Comparison of ENCODE assay signal across 39 cellular contexts in genomic region chr1:246169486-246169885, GRCh38.
"Had no signal": no experiment of that assay in that cellular context is flagged by ENCODE, and none has a peak within 500 bp of the region (broad histone marks: within the 10 kb centered on the region; RNA-seq: fewer than 3 reads in every experiment).

No MANE protein-coding gene starts in this region.

- H3K27me3 Mint-ChIP-seq: activated naive CD4-positive, alpha-beta T cell treated with anti-CD3 and anti-CD28 coated beads, Interleukin-2, amount 10 ng/mL, durations not matched to agents 7 days and 5 days; activated naive CD4-positive, alpha-beta T cell treated with anti-CD3 and anti-CD28 coated beads, Interleukin-2, amount 50 U/mL, for 24 hours; activated naive CD8-positive, alpha-beta T cell; activated naive CD8-positive, alpha-beta T cell treated with anti-CD3 and anti-CD28 coated beads for 36 hours; activated naive CD8-positive, alpha-beta T cell treated with anti-CD3 and anti-CD28 coated beads, Interleukin-2, amount 10 ng/mL, durations not matched to agents 7 days and 5 days; activated naive CD8-positive, alpha-beta T cell treated with anti-CD3 and anti-CD28 coated beads, Interleukin-2, amount 50 U/mL, for 24 hours; activated T-cell treated with anti-CD3 and anti-CD28 coated beads, Interleukin-2, amount 50 U/mL, for 24 hours; activated T-helper 17 cell treated with anti-CD3 and anti-CD28 coated beads, Interleukin-2, amount 50 U/mL, for 72 hours; brain; central memory CD8-positive, alpha-beta T cell had no signal

- H3K4me3 Mint-ChIP-seq: activated naive CD4-positive, alpha-beta T cell treated with anti-CD3 and anti-CD28 coated beads for 36 hours; activated naive CD4-positive, alpha-beta T cell treated with anti-CD3 and anti-CD28 coated beads, Interleukin-2, amount 10 ng/mL, durations not matched to agents 7 days and 5 days; activated naive CD4-positive, alpha-beta T cell treated with anti-CD3 and anti-CD28 coated beads, Interleukin-2, amount 50 U/mL, for 24 hours; activated naive CD8-positive, alpha-beta T cell; activated naive CD8-positive, alpha-beta T cell treated with anti-CD3 and anti-CD28 coated beads for 36 hours; activated naive CD8-positive, alpha-beta T cell treated with anti-CD3 and anti-CD28 coated beads, Interleukin-2, amount 10 ng/mL, durations not matched to agents 7 days and 5 days; activated naive CD8-positive, alpha-beta T cell treated with anti-CD3 and anti-CD28 coated beads, Interleukin-2, amount 50 U/mL, for 24 hours; activated T-cell treated with anti-CD3 and anti-CD28 coated beads, Interleukin-2, amount 50 U/mL, for 24 hours; activated T-cell treated with anti-CD3 and anti-CD28 coated beads, Interleukin-2, amount 50 U/mL, for 4 hours; activated T-cell treated with anti-CD3 and anti-CD28 coated beads, Interleukin-2, amount 50 U/mL, for 72 hours; activated T-helper 1 cell treated with anti-CD3 and anti-CD28 coated beads, Interleukin-12 subunit alpha, Interleukin-12 subunit beta, Interleukin-2, Interleukin-4 antibody, amounts not matched to agents 30 ng/mL and 10 ng/mL and 1 ng/mL, durations not matched to agents 14 hours and 24 hours and 36 hours; activated T-helper 17 cell treated with anti-CD3 and anti-CD28 coated beads, Interleukin-2, amount 50 U/mL, for 72 hours; brain; central memory CD8-positive, alpha-beta T cell had no signal

- ATAC-seq: activated naive CD4-positive, alpha-beta T cell treated with anti-CD3 and anti-CD28 coated beads, Interleukin-2, amount 50 U/mL, for 72 hours; activated naive CD8-positive, alpha-beta T cell treated with anti-CD3 and anti-CD28 coated beads, Interleukin-2, amount 50 U/mL, for 24 hours; activated T-cell treated with anti-CD3 and anti-CD28 coated beads, Interleukin-2, amount 50 U/mL, for 4 hours; activated T-cell treated with anti-CD3 and anti-CD28 coated beads, Interleukin-2, amount 50 U/mL, for 72 hours; activated T-helper 17 cell treated with anti-CD3 and anti-CD28 coated beads, Interleukin-2, amount 50 U/mL, for 72 hours; body of pancreas had no signal

- H3K27ac ChIP-seq: adrenal gland, ascending aorta, body of pancreas, brain microvascular endothelial cell, breast epithelium, cardiac muscle cell had no signal

- H3K36me3 ChIP-seq: adrenal gland, ascending aorta, brain microvascular endothelial cell, breast epithelium, cardiac muscle cell had no signal

- H3K36me3 Mint-ChIP-seq: activated naive CD4-positive, alpha-beta T cell treated with anti-CD3 and anti-CD28 coated beads, Interleukin-2, amount 10 ng/mL, durations not matched to agents 7 days and 5 days; activated naive CD8-positive, alpha-beta T cell treated with anti-CD3 and anti-CD28 coated beads, Interleukin-2, amount 10 ng/mL, durations not matched to agents 7 days and 5 days; brain had no signal

- H3K27ac Mint-ChIP-seq: activated naive CD4-positive, alpha-beta T cell treated with anti-CD3 and anti-CD28 coated beads for 36 hours; activated naive CD4-positive, alpha-beta T cell treated with anti-CD3 and anti-CD28 coated beads, Interleukin-2, amount 10 ng/mL, durations not matched to agents 7 days and 5 days; activated naive CD4-positive, alpha-beta T cell treated with anti-CD3 and anti-CD28 coated beads, Interleukin-2, amount 50 U/mL, for 24 hours; activated naive CD4-positive, alpha-beta T cell treated with anti-CD3 and anti-CD28 coated beads, Interleukin-2, amount 50 U/mL, for 72 hours; activated naive CD8-positive, alpha-beta T cell; activated naive CD8-positive, alpha-beta T cell treated with anti-CD3 and anti-CD28 coated beads for 36 hours; activated naive CD8-positive, alpha-beta T cell treated with anti-CD3 and anti-CD28 coated beads, Interleukin-2, amount 10 ng/mL, durations not matched to agents 7 days and 5 days; activated naive CD8-positive, alpha-beta T cell treated with anti-CD3 and anti-CD28 coated beads, Interleukin-2, amount 50 U/mL, for 24 hours; activated T-cell treated with anti-CD3 and anti-CD28 coated beads, Interleukin-2, amount 50 U/mL, for 24 hours; activated T-cell treated with anti-CD3 and anti-CD28 coated beads, Interleukin-2, amount 50 U/mL, for 72 hours; activated T-helper 1 cell treated with anti-CD3 and anti-CD28 coated beads, Interleukin-12 subunit alpha, Interleukin-12 subunit beta, Interleukin-2, Interleukin-4 antibody, amounts not matched to agents 30 ng/mL and 10 ng/mL and 1 ng/mL, durations not matched to agents 14 hours and 24 hours and 36 hours; activated T-helper 17 cell treated with anti-CD3 and anti-CD28 coated beads, Interleukin-2, amount 50 U/mL, for 72 hours; activated T-helper 2 cell treated with anti-CD3 and anti-CD28 coated beads, Interferon-gamma antibody, Interleukin-2, Interleukin-4, amounts not matched to agents 10 μg/mL and 5 μg/mL and 100 μg/mL, durations not matched to agents 14 hours and 24 hours and 36 hours; brain had no signal

- H3K9me3 Mint-ChIP-seq: activated naive CD4-positive, alpha-beta T cell treated with anti-CD3 and anti-CD28 coated beads for 36 hours; activated naive CD4-positive, alpha-beta T cell treated with anti-CD3 and anti-CD28 coated beads, Interleukin-2, amount 10 ng/mL, durations not matched to agents 7 days and 5 days; activated naive CD4-positive, alpha-beta T cell treated with anti-CD3 and anti-CD28 coated beads, Interleukin-2, amount 50 U/mL, for 24 hours; activated naive CD8-positive, alpha-beta T cell treated with anti-CD3 and anti-CD28 coated beads for 36 hours; activated naive CD8-positive, alpha-beta T cell treated with anti-CD3 and anti-CD28 coated beads, Interleukin-2, amount 10 ng/mL, durations not matched to agents 7 days and 5 days; activated naive CD8-positive, alpha-beta T cell treated with anti-CD3 and anti-CD28 coated beads, Interleukin-2, amount 50 U/mL, for 24 hours; activated T-cell treated with anti-CD3 and anti-CD28 coated beads, Interleukin-2, amount 50 U/mL, for 24 hours; activated T-cell treated with anti-CD3 and anti-CD28 coated beads, Interleukin-2, amount 50 U/mL, for 4 hours; activated T-cell treated with anti-CD3 and anti-CD28 coated beads, Interleukin-2, amount 50 U/mL, for 72 hours; activated T-helper 1 cell treated with anti-CD3 and anti-CD28 coated beads, Interleukin-12 subunit alpha, Interleukin-12 subunit beta, Interleukin-2, Interleukin-4 antibody, amounts not matched to agents 30 ng/mL and 10 ng/mL and 1 ng/mL, durations not matched to agents 14 hours and 24 hours and 36 hours; activated T-helper 17 cell treated with anti-CD3 and anti-CD28 coated beads, Interleukin-2, amount 50 U/mL, for 72 hours; activated T-helper 2 cell treated with anti-CD3 and anti-CD28 coated beads, Interferon-gamma antibody, Interleukin-2, Interleukin-4, amounts not matched to agents 10 μg/mL and 5 μg/mL and 100 μg/mL, durations not matched to agents 14 hours and 24 hours and 36 hours; brain had no signal

- H3K4me1 ChIP-seq: adrenal gland, ascending aorta, breast epithelium had no signal

- DNase-seq: activated effector memory CD4-positive, alpha-beta T cell treated with Interleukin-2 at 50 U/mL for 16 hours; activated gamma-delta T cell; activated gamma-delta T cell treated with Interleukin-2 at 50 U/mL for 16 hours; activated naive CD4-positive, alpha-beta T cell; activated naive CD4-positive, alpha-beta T cell treated with anti-CD3 and anti-CD28 coated beads for 36 hours; activated naive CD4-positive, alpha-beta T cell treated with anti-CD3 and anti-CD28 coated beads, Interleukin-2, amount 10 ng/mL, durations not matched to agents 7 days and 5 days; activated naive CD4-positive, alpha-beta T cell treated with anti-CD3 and anti-CD28 coated beads, Interleukin-2, amount 50 U/mL, for 16 hours; activated naive CD4-positive, alpha-beta T cell treated with Interleukin-2 at 50 U/mL for 16 hours; activated naive CD8-positive, alpha-beta T cell treated with anti-CD3 and anti-CD28 coated beads for 36 hours; activated naive CD8-positive, alpha-beta T cell treated with anti-CD3 and anti-CD28 coated beads, Interleukin-2, amount 10 ng/mL, durations not matched to agents 7 days and 5 days; activated naive CD8-positive, alpha-beta T cell treated with anti-CD3 and anti-CD28 coated beads, Interleukin-2, amount 50 U/mL, for 24 hours; activated T-cell treated with anti-CD3 and anti-CD28 coated beads, Interleukin-2, amount 50 U/mL, for 24 hours; activated T-cell treated with anti-CD3 and anti-CD28 coated beads, Interleukin-2, amount 50 U/mL, for 4 hours; activated T-cell treated with anti-CD3 and anti-CD28 coated beads, Interleukin-2, amount 50 U/mL, for 48 hours; activated T-cell treated with anti-CD3 and anti-CD28 coated beads, Interleukin-2, amount 50 U/mL, for 72 hours; adrenal gland; amniotic stem cell; amygdala; anterior cingulate cortex; aorta; body of pancreas; brain microvascular endothelial cell; caudate nucleus; central memory CD4-positive, alpha-beta T cell; cerebellar nuclear complex had no signal

- H3K4me3 ChIP-seq: adrenal gland, ascending aorta, body of pancreas, breast epithelium, cardiac muscle cell had no signal

- H3K9me3 ChIP-seq: adrenal gland, ascending aorta, body of pancreas, breast epithelium had no signal

- H3K27me3 ChIP-seq: adrenal gland, ascending aorta, body of pancreas, brain microvascular endothelial cell, breast epithelium, cardiac muscle cell had no signal

- FAIRE-seq: astrocyte, bronchial epithelial cell, colon had no signal

- H3K4me1 Mint-ChIP-seq: activated naive CD4-positive, alpha-beta T cell treated with anti-CD3 and anti-CD28 coated beads, Interleukin-2, amount 10 ng/mL, durations not matched to agents 7 days and 5 days; activated naive CD4-positive, alpha-beta T cell treated with anti-CD3 and anti-CD28 coated beads, Interleukin-2, amount 50 U/mL, for 24 hours; activated naive CD8-positive, alpha-beta T cell treated with anti-CD3 and anti-CD28 coated beads for 36 hours; activated naive CD8-positive, alpha-beta T cell treated with anti-CD3 and anti-CD28 coated beads, Interleukin-2, amount 10 ng/mL, durations not matched to agents 7 days and 5 days; activated naive CD8-positive, alpha-beta T cell treated with anti-CD3 and anti-CD28 coated beads, Interleukin-2, amount 50 U/mL, for 24 hours; activated T-helper 17 cell treated with anti-CD3 and anti-CD28 coated beads, Interleukin-2, amount 50 U/mL, for 72 hours; brain; central memory CD8-positive, alpha-beta T cell had no signal
